14 cellular contexts compared by ENCODE assay signal in genomic region chr6:163958646-163959045, GRCh38.
A peak's percentile ranks its signal among the peaks of the same experiment; 100 is the strongest.
DNase-seq lines count a peak whose midpoint lies in the region; ATAC-seq, FAIRE-seq and TF ChIP-seq lines count a peak whose summit lies in the region.
"Had no signal": no experiment of that assay in that cellular context is flagged by ENCODE, and none has a peak within 500 bp of the region (broad histone marks: within the 10 kb centered on the region; RNA-seq: fewer than 3 reads in every experiment).

No MANE protein-coding gene starts in this region.

- no peak for ATAC-seq in IMR-90 (ENCODE audit: low read depth)

- no peak for TF ChIP-seq RAD21 in IMR-90 (IDR thresholded peaks at IDR 0.05; ENCODE audit: low read length)
- TF ChIP-seq RAD21 in H1 (IDR thresholded peaks at IDR 0.05 in 1 of 2, conservative IDR thresholded peaks at IDR 0.05 in 1 of 2; ENCODE audit: low read depth in 2 of 2, low read length in 2 of 2): no peak

- no peak overlapping the region for H3K4me2 ChIP-seq in IMR-90 (ENCODE audit: low read depth, low read length)
- H3K4me2 ChIP-seq in H1 (ENCODE audit: insufficient read depth in 1 of 2, low read depth in 2 of 2, low read length in 2 of 2): no peak overlapping the region

- H3K9me3 ChIP-seq in IMR-90 (ENCODE audit: control insufficient read depth, insufficient read depth, low read length): no peaks in the 10 kb centered on the region
- no peaks in the 10 kb centered on the region for H3K9me3 ChIP-seq in H1 (ENCODE audit: insufficient read depth in 2 of 2, low read depth in 1 of 2, low read length in 1 of 2)
- H3K9me3 ChIP-seq: SJCRH30 had no signal

- no peak overlapping the region for H3K4me3 Mint-ChIP-seq in immature natural killer cell
- no peak overlapping the region for H3K4me3 Mint-ChIP-seq in activated CD4-positive, alpha-beta T cell treated with anti-CD3 and anti-CD28 coated beads, Interleukin-2, amount 10 ng/mL, durations not matched to agents 24 days and 14 days
- H3K4me3 Mint-ChIP-seq: CD4-positive, alpha-beta memory T cell; central memory CD8-positive, alpha-beta T cell had no signal

- H3K18ac ChIP-seq in IMR-90 (ENCODE audit: low read depth, low read length) (no peak overlapping the region), H1 (ENCODE audit: extremely low read depth, low read length) (no peak overlapping the region)

- H3K23me2 ChIP-seq in H1 (ENCODE audit: low read depth, low read length): no peaks in the 10 kb centered on the region

- dilution Hi-C loops in IMR-90 (cut with HindIII; ENCODE audit: low sequenced_read_pairs, unreplicated experiment): no loop called here

- no peak for TF ChIP-seq EP300 in H1 (IDR thresholded peaks at IDR 0.05; ENCODE audit: borderline replicate concordance in 1 of 2, low read depth in 2 of 2, low read length in 2 of 2)

- no peak for FAIRE-seq in H1 (lab: Jason Lieb, UNC)

- no peak overlapping the region for H3K27ac Mint-ChIP-seq in immature natural killer cell
- no peak overlapping the region for H3K27ac Mint-ChIP-seq in activated CD4-positive, alpha-beta T cell treated with anti-CD3 and anti-CD28 coated beads, Interleukin-2, amount 10 ng/mL, durations not matched to agents 24 days and 14 days
- H3K27ac Mint-ChIP-seq: CD4-positive, alpha-beta memory T cell had no signal

- no peak overlapping the region for H4K5ac ChIP-seq in IMR-90 (ENCODE audit: low read depth, low read length)
- no peak overlapping the region for H4K5ac ChIP-seq in H1 (ENCODE audit: insufficient read length, low read depth, low read length)

- no peaks in the 10 kb centered on the region for H3K36me3 Mint-ChIP-seq in immature natural killer cell
- H3K36me3 Mint-ChIP-seq in activated CD4-positive, alpha-beta T cell treated with anti-CD3 and anti-CD28 coated beads, Interleukin-2, amount 10 ng/mL, durations not matched to agents 24 days and 14 days (ENCODE audit: low read depth): no peaks in the 10 kb centered on the region
- H3K36me3 Mint-ChIP-seq: CD4-positive, alpha-beta memory T cell had no signal

- H3K36me3 ChIP-seq in IMR-90 (ENCODE audit: control insufficient read depth, insufficient read depth, low read length) (no peaks in the 10 kb centered on the region), H1 (ENCODE audit: control insufficient read depth in 2 of 4, insufficient read depth in 4 of 4, low read length in 3 of 4) (no peaks in the 10 kb centered on the region)
- H3K36me3 ChIP-seq: SJCRH30 had no signal

- no peak overlapping the region for H2AK9ac ChIP-seq in IMR-90 (replicated peaks; ENCODE audit: low read depth, low read length, poor library complexity)

- no peaks in the 10 kb centered on the region for H3K9me3 Mint-ChIP-seq in immature natural killer cell
- no peaks in the 10 kb centered on the region for H3K9me3 Mint-ChIP-seq in activated CD4-positive, alpha-beta T cell treated with anti-CD3 and anti-CD28 coated beads, Interleukin-2, amount 10 ng/mL, durations not matched to agents 24 days and 14 days
- H3K9me3 Mint-ChIP-seq: CD4-positive, alpha-beta memory T cell; central memory CD8-positive, alpha-beta T cell had no signal

- intact Hi-C loops in IMR-90 (cut with micrococcal nuclease): loop anchor here (5.0 to 10.0 kb wide), 4 partner anchors 211 to 1104 kb away; no protein-coding TSS in a partner anchor
- intact Hi-C loops in activated CD4-positive, alpha-beta T cell treated with anti-CD3 and anti-CD28 coated beads, Interleukin-2, amount 10 ng/mL, durations not matched to agents 24 days and 14 days (cut with micrococcal nuclease): loop anchor here (5.0 to 10.0 kb wide), 2 partner anchors 374 to 786 kb away; no protein-coding TSS in a partner anchor

- H3K14ac ChIP-seq in IMR-90 (replicated peaks; ENCODE audit: low read depth, low read length): no peak overlapping the region
- no peak overlapping the region for H3K14ac ChIP-seq in H1 (ENCODE audit: insufficient read length)

- BruUV-seq in IMR-90 (replicated peaks; lab: Mats Ljungman, UMichigan): no TSS peak

- H4K8ac ChIP-seq in IMR-90 (ENCODE audit: low read depth in 2 of 2, low read length in 2 of 2) (no peak overlapping the region), H1 (ENCODE audit: extremely low read depth, insufficient read depth, low read length) (no peak overlapping the region)

- TF ChIP-seq POLR2A in IMR-90 (IDR thresholded peaks at IDR 0.05; ENCODE audit: low read depth, low read length): no peak
- TF ChIP-seq POLR2A in H1 (IDR thresholded peaks at IDR 0.05; ENCODE audit: control extremely low read depth in 1 of 2, low read depth in 2 of 2, low read length in 2 of 2): no peak

- H2BK12ac ChIP-seq in H1 (ENCODE audit: low read depth, low read length): no peak overlapping the region

- H3K4me1 Mint-ChIP-seq in immature natural killer cell: peaks cover 3 to 12% of the 10 kb centered on the region in 2 donors
- H3K4me1 Mint-ChIP-seq in activated CD4-positive, alpha-beta T cell treated with anti-CD3 and anti-CD28 coated beads, Interleukin-2, amount 10 ng/mL, durations not matched to agents 24 days and 14 days: no peaks in the 10 kb centered on the region
- H3K4me1 Mint-ChIP-seq: central memory CD8-positive, alpha-beta T cell had no signal

- in situ Hi-C loops in IMR-90 (cut with MboI; ENCODE audit: low sequenced_read_pairs): loop anchor here (10.0 to 25.0 kb wide), 2 partner anchors 371 to 524 kb away; no protein-coding TSS in a partner anchor

- H2BK5ac ChIP-seq in IMR-90 (ENCODE audit: low read depth, low read length, poor library complexity, severe bottlenecking) (no peak overlapping the region), H1 (ENCODE audit: low read depth, low read length) (peak overlapping the region; percentile 38; the same call in 1 of the 2 replicates)

- POLR2A ChIA-PET in IMR-90 (lab: Charles Lee; ENCODE audit: unreplicated experiment): no interaction called here
- POLR2A ChIA-PET in H1 (lab: Charles Lee; ENCODE audit: partially characterized antibody): no interaction called here

- H3K9ac ChIP-seq in IMR-90 (ENCODE audit: low read depth, low read length): no peak overlapping the region
- no peak overlapping the region for H3K9ac ChIP-seq in H1 (replicated peaks in 1 of 4; ENCODE audit: extremely low read depth in 1 of 4, low read depth in 3 of 4, low read length in 3 of 4)

- H3K27me3 ChIP-seq in IMR-90 (ENCODE audit: control insufficient read depth, insufficient read depth, low read length) (no peaks in the 10 kb centered on the region), H1 (replicated peaks in 1 of 4; ENCODE audit: control insufficient read depth in 3 of 4, extremely low read depth in 1 of 4, insufficient read depth in 3 of 4, low read length in 3 of 4) (no peaks in the 10 kb centered on the region)
- H3K27me3 ChIP-seq: SJCRH30 had no signal

- H3K27me3 Mint-ChIP-seq in immature natural killer cell (ENCODE audit: low read depth in 3 of 3): peaks cover 0 to 10% (median 3%) of the 10 kb centered on the region in 3 donors
- H3K27me3 Mint-ChIP-seq in activated CD4-positive, alpha-beta T cell treated with anti-CD3 and anti-CD28 coated beads, Interleukin-2, amount 10 ng/mL, durations not matched to agents 24 days and 14 days: peaks cover 16% of the 10 kb centered on the region

- no peak overlapping the region for H3K27ac ChIP-seq in IMR-90 (ENCODE audit: insufficient read depth, low read length)
- no peak overlapping the region for H3K27ac ChIP-seq in H1 (ENCODE audit: low read depth, low read length)
- H3K27ac ChIP-seq: SJCRH30 had no signal

- no peaks in the 10 kb centered on the region for H3K79me2 ChIP-seq in H1 (ENCODE audit: control insufficient read depth in 1 of 2, insufficient read depth in 2 of 2, low read length in 2 of 2)

- 80% methylated on average over 1 of the region's 3 CpGs; no CpG with 5 or more reads in 1 of the 2 experiments for WGBS in IMR-90 (ENCODE audit: extremely low coverage in 2 of 2, insufficient read length in 1 of 2), 2 experiments
- 55% methylated on average over 3 of the region's 3 CpGs; no CpG with 5 or more reads in 1 of the 2 experiments for WGBS in H1 (ENCODE audit: extremely low coverage in 1 of 2, insufficient coverage in 1 of 2, insufficient read length in 1 of 2, insufficient replicate concordance in 2 of 2, low coverage in 1 of 2, low lambda C conversion rate in 2 of 2, missing lambda C conversion rate in 1 of 2), 2 experiments

- DNase-seq in ELR (ENCODE audit: low read depth) (peak; percentile 81), IMR-90 (peak; percentile 70), H1 (ENCODE audit: low read depth in 1 of 2, low spot score in 2 of 2) (peak in 1 of 2 experiments; percentile 56), non-pigmented ciliary epithelial cell (ENCODE audit: low read depth) (peak; percentile 24), T-helper 1 cell (no peak), immature natural killer cell (no peak), NCI-H2227 (lab: John Stamatoyannopoulos, UW; ENCODE audit: unreplicated experiment) (no peak)
- no peak for DNase-seq in activated CD4-positive, alpha-beta T cell treated with anti-CD3 and anti-CD28 coated beads, Interleukin-2, amount 10 ng/mL, durations not matched to agents 24 days and 14 days
- DNase-seq: CD4-positive, alpha-beta memory T cell; GF-D8; HCEC 1CT; NCI-H2171 had no signal

- TF ChIP-seq CTCF in IMR-90 (conservative IDR thresholded peaks at IDR 0.05; ENCODE audit: low read depth, low read length) (no peak), H1 (IDR thresholded peaks at IDR 0.05; ENCODE audit: control extremely low read depth in 1 of 3, insufficient read depth in 1 of 3, low read depth in 1 of 3, low read length in 3 of 3) (no peak)

- H2BK15ac ChIP-seq in IMR-90 (ENCODE audit: low read depth, low read length) (no peak overlapping the region), H1 (ENCODE audit: low read length) (no peak overlapping the region)

- H3K23ac ChIP-seq in IMR-90 (ENCODE audit: low read depth, low read length): no peak overlapping the region
- H3K23ac ChIP-seq in H1 (ENCODE audit: insufficient read length): no peak overlapping the region

- H3K4me1 ChIP-seq in IMR-90 (ENCODE audit: control insufficient read depth, insufficient read depth, low read length) (peaks cover 5% of the 10 kb centered on the region; the same call in 1 of the 2 replicates), H1 (replicated peaks in 1 of 4; ENCODE audit: control insufficient read depth in 3 of 4, insufficient read depth in 4 of 4, low read length in 3 of 4) (peaks cover 4 to 9% (median 7%) of the 10 kb centered on the region in 4 experiments)

- no peaks in the 10 kb centered on the region for H3K79me1 ChIP-seq in IMR-90 (ENCODE audit: low read depth in 1 of 2, low read length in 2 of 2)
- H3K79me1 ChIP-seq in H1 (ENCODE audit: low read depth, low read length): no peaks in the 10 kb centered on the region

- H2AFZ ChIP-seq in IMR-90 (replicated peaks; ENCODE audit: low read length, poor library complexity): no peak overlapping the region
- no peak overlapping the region for H2AFZ ChIP-seq in H1 (ENCODE audit: low read length)

- H3K4ac ChIP-seq in IMR-90 (ENCODE audit: low read depth, low read length) (no peak overlapping the region), H1 (replicated peaks; ENCODE audit: insufficient read length, low read depth, low read length) (no peak overlapping the region)

- H3K56ac ChIP-seq in IMR-90 (ENCODE audit: extremely low read depth, insufficient read depth, low read length) (no peak overlapping the region), H1 (replicated peaks; ENCODE audit: insufficient read length, low read depth, low read length) (no peak overlapping the region)

- H4K20me1 ChIP-seq in IMR-90 (ENCODE audit: insufficient read depth, low read length) (no peaks in the 10 kb centered on the region), H1 (replicated peaks in 1 of 2; ENCODE audit: control insufficient read depth in 1 of 2, insufficient read depth in 2 of 2, low read length in 2 of 2) (no peaks in the 10 kb centered on the region)

- H2AK5ac ChIP-seq in IMR-90 (ENCODE audit: low read depth, low read length) (no peak overlapping the region), H1 (ENCODE audit: low read depth, low read length) (no peak overlapping the region)

- H2BK20ac ChIP-seq in IMR-90 (ENCODE audit: low read depth, low read length) (no peak overlapping the region), H1 (ENCODE audit: low read length) (no peak overlapping the region)

- no peak overlapping the region for H4K91ac ChIP-seq in IMR-90 (ENCODE audit: insufficient read depth, low read depth, low read length)
- no peak overlapping the region for H4K91ac ChIP-seq in H1 (replicated peaks; ENCODE audit: insufficient read length, low read length)

- H2BK120ac ChIP-seq in IMR-90 (ENCODE audit: low read depth, low read length) (no peak overlapping the region), H1 (replicated peaks; ENCODE audit: low read depth, low read length) (no peak overlapping the region)

- CTCF ChIA-PET in IMR-90 (lab: Yijun Ruan, JAX) (interaction anchor here (0.7 kb wide), 1 partner anchor 988 kb away, joined by 3 read pairs; no protein-coding TSS in a partner anchor), H1 (lab: Charles Lee; ENCODE audit: partially characterized antibody) (interaction anchor here (0.6 to 1.5 kb wide), 6 partner anchors 13 to 634 kb away, joined by 3 to 5 read pairs (median 3); no protein-coding TSS in a partner anchor)

- H3K4me3 ChIP-seq in IMR-90 (ENCODE audit: insufficient read depth, low read depth, low read length): no peak overlapping the region
- no peak overlapping the region for H3K4me3 ChIP-seq in H1 (ENCODE audit: extremely low read depth in 1 of 4, insufficient read depth in 2 of 4, low read depth in 3 of 4, low read length in 4 of 4)
- H3K4me3 ChIP-seq: SJCRH30 had no signal

- no peaks in the 10 kb centered on the region for H3K9me1 ChIP-seq in IMR-90 (ENCODE audit: insufficient read depth, low read length)

Comparison
In these comparisons a context has a peak if more than half of its experiments do, and no peak if none do; other contexts are left out.
1. DNase-seq: peak in ELR (single experiment), IMR-90 (single experiment) and non-pigmented ciliary epithelial cell (single experiment); none in T-helper 1 cell (0 of 5), immature natural killer cell (0 of 3), activated CD4-positive, alpha-beta T cell treated with anti-CD3 and anti-CD28 coated beads, Interleukin-2, amount 10 ng/mL, durations not matched to agents 24 days and 14 days (single experiment) and NCI-H2227 (single experiment).